Comparison of ENCODE assay signal across 8 cellular contexts in the genomic region with DNA sequence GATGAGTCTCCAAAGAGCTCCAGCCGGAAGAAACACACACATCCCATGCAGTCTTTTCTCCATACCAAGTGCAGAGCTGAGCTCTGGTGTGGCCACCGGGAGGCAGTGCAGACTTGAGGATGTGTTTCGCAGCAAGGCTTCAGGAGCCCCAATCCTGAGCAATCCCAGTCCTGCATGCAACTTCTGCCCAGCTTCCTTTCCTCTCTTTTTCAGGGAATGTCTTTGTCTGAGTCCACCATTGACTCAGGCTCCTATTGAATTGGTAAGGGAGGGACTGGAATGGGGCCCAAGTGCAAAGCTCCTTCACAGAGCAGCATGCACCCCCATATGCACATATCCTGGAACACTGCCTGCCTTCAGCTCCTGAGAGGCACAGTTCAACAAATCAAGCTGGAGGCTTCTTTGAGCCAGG. TPM values are rescaled to one million over a fixed set of nuclear protein-coding genes. Genes with fewer than 3 reads are reported as not detected.
DNase-seq lines count a peak whose midpoint lies in the region; ATAC-seq and TF ChIP-seq lines count a peak whose summit lies in the region.

No MANE protein-coding gene starts in this region.

- H3K36me3 Mint-ChIP-seq in activated naive CD4-positive, alpha-beta T cell treated with anti-CD3 and anti-CD28 coated beads, Interleukin-2, amount 50 U/mL, for 72 hours = no peaks in the 10 kb centered on the region
- no peaks in the 10 kb centered on the region for H3K36me3 Mint-ChIP-seq in progenitor cell of endocrine pancreas (ENCODE audit: insufficient read depth)

- H3K4me1 ChIP-seq in NT2/D1 (ENCODE audit: insufficient read depth, insufficient read length) (no peaks in the 10 kb centered on the region), cardiac muscle cell (ENCODE audit: low read depth) (peaks cover 44% of the 10 kb centered on the region)

- DNase-seq in DMS53 treated with DMSO at 0.1 percent for 48 hours (lab: John Stamatoyannopoulos, UW; ENCODE audit: unreplicated experiment) = peak; percentile 73
- DNase-seq in HuH-7.5 (ENCODE audit: low spot score) = peak; percentile 91
- DNase-seq in NT2/D1 (ENCODE audit: low read depth, low spot score) = peak; percentile 92
- DNase-seq in activated naive CD4-positive, alpha-beta T cell treated with anti-CD3 and anti-CD28 coated beads, Interleukin-2, amount 50 U/mL, for 72 hours (ENCODE audit: low spot score in 2 of 2) = peak in 1 of 2 donors; percentile 45
- peak; percentile 87 to 93 for DNase-seq in cardiac muscle cell (ENCODE audit: low read depth in 1 of 2, low spot score in 1 of 2)
- peak; percentile 58 for DNase-seq in progenitor cell of endocrine pancreas (ENCODE audit: low spot score, unreplicated experiment)

- H3K4me3 ChIP-seq in NT2/D1 (ENCODE audit: insufficient read length, low read depth) (no peak overlapping the region), cardiac muscle cell (no peak overlapping the region)

- no peak overlapping the region for H3K9ac ChIP-seq in NT2/D1 (ENCODE audit: insufficient read length, low read depth)

- no peaks in the 10 kb centered on the region for H3K9me3 ChIP-seq in NT2/D1 (ENCODE audit: insufficient read depth, low read length)
- no peaks in the 10 kb centered on the region for H3K9me3 ChIP-seq in cardiac muscle cell (ENCODE audit: low read depth)

- no peak overlapping the region for H3K27ac ChIP-seq in cardiac muscle cell

- H3K27me3 ChIP-seq in NT2/D1 (ENCODE audit: insufficient read depth, insufficient read length) (no peaks in the 10 kb centered on the region), cardiac muscle cell (no peaks in the 10 kb centered on the region)

- TF ChIP-seq CTCF in cardiac muscle cell (IDR thresholded peaks at IDR 0.05; ENCODE audit: low read depth, low read length) (peak; percentile 94), progenitor cell of endocrine pancreas (IDR thresholded peaks at IDR 0.05; ENCODE audit: unreplicated experiment) (peak; percentile 95)

- no peak overlapping the region for H3K4me3 Mint-ChIP-seq in progenitor cell of endocrine pancreas (ENCODE audit: low read depth)

- peak; percentile 62 to 73 for ATAC-seq in activated naive CD4-positive, alpha-beta T cell treated with anti-CD3 and anti-CD28 coated beads, Interleukin-2, amount 50 U/mL, for 72 hours
- ATAC-seq in GM18907 (IDR thresholded peaks at IDR 0.05; ENCODE audit: unreplicated experiment) (no peak), HG03196 (IDR thresholded peaks at IDR 0.05; ENCODE audit: unreplicated experiment) (no peak)

- no peaks in the 10 kb centered on the region for H3K27me3 Mint-ChIP-seq in progenitor cell of endocrine pancreas

- H3K9me3 Mint-ChIP-seq in activated naive CD4-positive, alpha-beta T cell treated with anti-CD3 and anti-CD28 coated beads, Interleukin-2, amount 50 U/mL, for 72 hours = no peaks in the 10 kb centered on the region
- no peaks in the 10 kb centered on the region for H3K9me3 Mint-ChIP-seq in progenitor cell of endocrine pancreas (ENCODE audit: low read depth)

- peaks cover 21% of the 10 kb centered on the region for H3K4me1 Mint-ChIP-seq in progenitor cell of endocrine pancreas (ENCODE audit: low read depth)

- no peaks in the 10 kb centered on the region for H3K36me3 ChIP-seq in NT2/D1 (ENCODE audit: insufficient read depth, insufficient read length, low read length)
- no peaks in the 10 kb centered on the region for H3K36me3 ChIP-seq in cardiac muscle cell

- no peak overlapping the region for H3K27ac Mint-ChIP-seq in activated naive CD4-positive, alpha-beta T cell treated with anti-CD3 and anti-CD28 coated beads, Interleukin-2, amount 50 U/mL, for 72 hours
- H3K27ac Mint-ChIP-seq in progenitor cell of endocrine pancreas = no peak overlapping the region

RNA-seq across cellular contexts. Expression of a gene that starts 50.5 kb away (rescaled TPM):
- total RNA-seq in activated naive CD4-positive, alpha-beta T cell treated with anti-CD3 and anti-CD28 coated beads, Interleukin-2, amount 50 U/mL, for 72 hours = not detected
- not detected in 2 replicates for total RNA-seq in cardiac muscle cell
- polyA plus RNA-seq in cardiac muscle cell = 0.67 and 1.1 TPM in 2 replicates
- total RNA-seq in progenitor cell of endocrine pancreas = not detected in 2 replicates

Comparison
In these comparisons a context has a peak if more than half of its experiments do, and no peak if none do; other contexts are left out.
1. ATAC-seq: peak in activated naive CD4-positive, alpha-beta T cell treated with anti-CD3 and anti-CD28 coated beads, Interleukin-2, amount 50 U/mL, for 72 hours (2 of 2); none in GM18907 (single experiment) and HG03196 (single experiment).